In genomic region chr10:71355886-71356285, GRCh38 we compare ENCODE assay signal across 21 cellular contexts. TPM values are rescaled to one million over a fixed set of nuclear protein-coding genes. Genes with fewer than 3 reads are reported as not detected.
DNase-seq lines count a peak whose midpoint lies in the region; ATAC-seq, FAIRE-seq and TF ChIP-seq lines count a peak whose summit lies in the region.
"Had no signal": no experiment of that assay in that cellular context is flagged by ENCODE, and none has a peak within 500 bp of the region (broad histone marks: within the 10 kb centered on the region; RNA-seq: fewer than 3 reads in every experiment).

No MANE protein-coding gene starts in this region.

- H3K4ac ChIP-seq in neuronal stem cell (ENCODE audit: low read length), result no peak overlapping the region

- no peak overlapping the region for H2BK15ac ChIP-seq in neuronal stem cell (ENCODE audit: low read length)

- H4K91ac ChIP-seq in neuronal stem cell (ENCODE audit: low read depth, low read length, poor library complexity), result peak overlapping the region; percentile 56

- no peak overlapping the region for H2AFZ ChIP-seq in neuronal stem cell (ENCODE audit: low read length)

- H3K27me3 ChIP-seq in neuronal stem cell (ENCODE audit: control insufficient read depth in 3 of 3, insufficient read depth in 3 of 3, low read depth in 1 of 3, low read length in 3 of 3) (no peaks in the 10 kb centered on the region), heart right ventricle (no peaks in the 10 kb centered on the region)
- H3K27me3 ChIP-seq: BLaER1 treated with 17β-estradiol and CSF1 and Interleukin-3, amounts not matched to agents 10 nM and 100 nM had no signal

- H4K8ac ChIP-seq in neuronal stem cell (ENCODE audit: low read depth, low read length), result no peak overlapping the region

- no peaks in the 10 kb centered on the region for H3K9me3 Mint-ChIP-seq in brain
- H3K9me3 Mint-ChIP-seq in stimulated activated effector memory CD8-positive, alpha-beta T cell treated with anti-CD3 and anti-CD28 coated beads, Interleukin-12 subunit alpha, Interleukin-12 subunit beta, amount 100 ng/mL, for 72 hours, result no peaks in the 10 kb centered on the region
- H3K9me3 Mint-ChIP-seq: CD4-positive, alpha-beta T cell; CD8-positive, alpha-beta T cell had no signal

- DNase-seq in neuronal stem cell (ENCODE audit: low spot score) (no peak), heart right ventricle (no peak), HTR-8/SVneo (ENCODE audit: insufficient read length, low spot score) (no peak)
- no peak for DNase-seq in stimulated activated effector memory CD8-positive, alpha-beta T cell treated with anti-CD3 and anti-CD28 coated beads, Interleukin-12 subunit alpha, Interleukin-12 subunit beta, amount 100 ng/mL, for 72 hours (ENCODE audit: low spot score in 2 of 2)
- DNase-seq: AML-193; Caco-2; Calu3; CD4-positive, alpha-beta T cell; CD8-positive, alpha-beta T cell; DMS79 treated with DMSO at 0.1 percent for 48 hours; GF-D8 had no signal

- H2AK5ac ChIP-seq in neuronal stem cell (ENCODE audit: low read depth, low read length), result no peak overlapping the region

- no peak for FAIRE-seq in HTR-8/SVneo (lab: Jason Lieb, UNC)
- FAIRE-seq: A549, D721Med, G401.6, GM12891, GM19239 had no signal

- WGBS in neuronal stem cell (ENCODE audit: extremely low coverage in 2 of 2, insufficient read length in 2 of 2, insufficient replicate concordance in 1 of 2), 2 donors, result no CpG with 5 or more reads among the region's 12 CpGs
- 88 to 92% methylated on average over 12 of the region's 12 CpGs for WGBS in heart right ventricle, 2 donors

- H3K4me1 Mint-ChIP-seq in brain, result peaks cover 36% of the 10 kb centered on the region
- no peaks in the 10 kb centered on the region for H3K4me1 Mint-ChIP-seq in stimulated activated effector memory CD8-positive, alpha-beta T cell treated with anti-CD3 and anti-CD28 coated beads, Interleukin-12 subunit alpha, Interleukin-12 subunit beta, amount 100 ng/mL, for 72 hours

- no peaks in the 10 kb centered on the region for H3K79me1 ChIP-seq in neuronal stem cell (ENCODE audit: low read depth, low read length)

- H3K27ac ChIP-seq in neuronal stem cell (replicated peaks; ENCODE audit: low read length) (no peak overlapping the region), heart right ventricle (no peak overlapping the region)
- H3K27ac ChIP-seq: 22Rv1; A549; BLaER1 treated with 17β-estradiol and CSF1 and Interleukin-3, amounts not matched to agents 10 nM and 100 nM; C4-2B had no signal

- no peak overlapping the region for H3K9ac ChIP-seq in neuronal stem cell (ENCODE audit: low read depth, low read length, poor library complexity)
- H3K9ac ChIP-seq: BLaER1 treated with 17β-estradiol and CSF1 and Interleukin-3, amounts not matched to agents 10 nM and 100 nM had no signal

- H3K4me1 ChIP-seq in neuronal stem cell (ENCODE audit: control insufficient read depth in 2 of 2, insufficient read depth in 1 of 2, low read depth in 1 of 2, low read length in 2 of 2) (no peaks in the 10 kb centered on the region), heart right ventricle (peaks cover 0 to 44% (median 0%) of the 10 kb centered on the region in 9 donors)
- H3K4me1 ChIP-seq: A549, Caco-2 had no signal

- H3K9me3 ChIP-seq in neuronal stem cell (replicated peaks in 1 of 2; ENCODE audit: control insufficient read depth in 2 of 2, insufficient read depth in 1 of 2, low read depth in 1 of 2, low read length in 2 of 2) (no peaks in the 10 kb centered on the region), heart right ventricle (no peaks in the 10 kb centered on the region)
- H3K9me3 ChIP-seq: A549; BLaER1 treated with 17β-estradiol and CSF1 and Interleukin-3, amounts not matched to agents 10 nM and 100 nM; Caco-2 had no signal

- no peak overlapping the region for H2BK12ac ChIP-seq in neuronal stem cell (ENCODE audit: low read length)

- H3K36me3 ChIP-seq in neuronal stem cell (replicated peaks in 1 of 2; ENCODE audit: control insufficient read depth in 2 of 2, insufficient read depth in 2 of 2, low read length in 2 of 2) (no peaks in the 10 kb centered on the region), heart right ventricle (peaks cover 0 to 42% (median 0%) of the 10 kb centered on the region in 9 donors)

- no peak for ATAC-seq in stimulated activated effector memory CD8-positive, alpha-beta T cell treated with anti-CD3 and anti-CD28 coated beads, Interleukin-12 subunit alpha, Interleukin-12 subunit beta, amount 100 ng/mL, for 72 hours
- no peak for ATAC-seq in heart right ventricle
- ATAC-seq: A549; CD8-positive, alpha-beta T cell had no signal

- TF ChIP-seq CTCF in brain (conservative IDR thresholded peaks at IDR 0.05) (no peak), heart right ventricle (IDR thresholded peaks at IDR 0.05) (no peak)

- H3K36me3 Mint-ChIP-seq in brain, result peaks cover 24% of the 10 kb centered on the region
- H3K36me3 Mint-ChIP-seq in stimulated activated effector memory CD8-positive, alpha-beta T cell treated with anti-CD3 and anti-CD28 coated beads, Interleukin-12 subunit alpha, Interleukin-12 subunit beta, amount 100 ng/mL, for 72 hours, result peaks cover 14% of the 10 kb centered on the region

- no peak overlapping the region for H3K4me2 ChIP-seq in neuronal stem cell (ENCODE audit: insufficient read depth, low read length, poor library complexity, severe bottlenecking)
- H3K4me2 ChIP-seq: A549; BLaER1 treated with 17β-estradiol and CSF1 and Interleukin-3, amounts not matched to agents 10 nM and 100 nM had no signal

- H3K4me3 ChIP-seq in neuronal stem cell (ENCODE audit: low read length in 2 of 2), result no peak overlapping the region
- no peak overlapping the region for H3K4me3 ChIP-seq in heart right ventricle
- H3K4me3 ChIP-seq: A549; BLaER1 treated with 17β-estradiol and CSF1 and Interleukin-3, amounts not matched to agents 10 nM and 100 nM had no signal

- H3K27ac Mint-ChIP-seq in brain, result peak overlapping the region in 3 of 5 experiments; percentile 36 to 79 (median 62)
- peak overlapping the region; percentile 63 for H3K27ac Mint-ChIP-seq in stimulated activated effector memory CD8-positive, alpha-beta T cell treated with anti-CD3 and anti-CD28 coated beads, Interleukin-12 subunit alpha, Interleukin-12 subunit beta, amount 100 ng/mL, for 72 hours
- H3K27ac Mint-ChIP-seq: CD4-positive, alpha-beta T cell; CD8-positive, alpha-beta T cell had no signal

- H3K23ac ChIP-seq in neuronal stem cell (ENCODE audit: low read depth, low read length, poor library complexity), result no peak overlapping the region

- H2BK5ac ChIP-seq in neuronal stem cell (ENCODE audit: low read length), result no peak overlapping the region

- H2BK120ac ChIP-seq in neuronal stem cell (ENCODE audit: low read depth, low read length), result no peak overlapping the region

- no peak overlapping the region for H3K4me3 Mint-ChIP-seq in brain
- H3K4me3 Mint-ChIP-seq in stimulated activated effector memory CD8-positive, alpha-beta T cell treated with anti-CD3 and anti-CD28 coated beads, Interleukin-12 subunit alpha, Interleukin-12 subunit beta, amount 100 ng/mL, for 72 hours, result no peak overlapping the region
- H3K4me3 Mint-ChIP-seq: B cell; CD4-positive, alpha-beta T cell; CD8-positive, alpha-beta T cell had no signal

- peaks cover 8% of the 10 kb centered on the region for H3K27me3 Mint-ChIP-seq in brain
- H3K27me3 Mint-ChIP-seq: B cell; CD4-positive, alpha-beta T cell had no signal

- no peak overlapping the region for H3K14ac ChIP-seq in neuronal stem cell (ENCODE audit: low read length)

- no peak overlapping the region for H3K18ac ChIP-seq in neuronal stem cell (ENCODE audit: low read length)

- intact Hi-C loops in heart right ventricle (cut with DNase I), result no loop called here

RNA-seq across cellular contexts. Expression of gene SLC29A3, which starts 36.8 kb away (rescaled TPM):
- polyA plus RNA-seq in brain (ENCODE audit: insufficient read depth, low read depth, low replicate concordance) (7.7 TPM), heart right ventricle (1 to 10 TPM; 1.2 to 1.6 TPM)
- polyA plus RNA-seq in neuronal stem cell (2013, experiment 1 of 2), result 5.2 TPM
- 5.5 TPM for polyA plus RNA-seq in neuronal stem cell (2013, experiment 2 of 2)
- 1 to 10 TPM in 8 of 10 donors, under 1 TPM in 2; 0.89 to 3.5 (median 1.2) TPM for total RNA-seq in heart right ventricle

RNA-seq across cellular contexts. Expression of gene CDH23, which starts 40.8 kb away (rescaled TPM):
- polyA plus RNA-seq in brain (ENCODE audit: insufficient read depth, low read depth, low replicate concordance) (5.9 TPM), heart right ventricle (1 to 10 TPM; 1.6 to 7.2 TPM)
- 1.6 TPM for polyA plus RNA-seq in neuronal stem cell (2013, experiment 1 of 2)
- 1.8 TPM for polyA plus RNA-seq in neuronal stem cell (2013, experiment 2 of 2)
- 1 to 10 TPM; 1.1 to 7.7 (median 4.6) TPM for total RNA-seq in heart right ventricle
